8 cellular contexts compared by ENCODE assay signal in genomic region chr2:26577442-26578433, GRCh38.
DNase-seq lines count a peak whose midpoint lies in the region; ATAC-seq, FAIRE-seq and TF ChIP-seq lines count a peak whose summit lies in the region.

No MANE protein-coding gene starts in this region.

- peak; percentile 81 for ATAC-seq in body of pancreas
- ATAC-seq in GM18907 (IDR thresholded peaks at IDR 0.05; ENCODE audit: unreplicated experiment), result no peak

- no peak overlapping the region for H3K4me3 ChIP-seq in body of pancreas

- FAIRE-seq in TTC549 (lab: Jason Lieb, UNC), result peak; percentile 78

- no peaks in the 10 kb centered on the region for H3K27me3 ChIP-seq in body of pancreas

- no peaks in the 10 kb centered on the region for H3K36me3 ChIP-seq in body of pancreas (replicated peaks in 1 of 2; ENCODE audit: insufficient read depth in 1 of 2, low read depth in 2 of 2)

- TF ChIP-seq CTCF in body of pancreas (IDR thresholded peaks at IDR 0.05), result peak; percentile 91 to 99 (median 91)

- H3K27ac ChIP-seq in body of pancreas, result no peak overlapping the region

- DNase-seq in SIG-M5 treated with dmso at 0.1 percent for 504 hours (lab: John Stamatoyannopoulos, UW; ENCODE audit: unreplicated experiment) (peak; percentile 63), SIG-M5 (lab: John Stamatoyannopoulos, UW) (no peak), NCI-H2029 treated with DMSO at 0.1 percent for 48 hours (lab: John Stamatoyannopoulos, UW) (peak; percentile 30), body of pancreas (peak; percentile 65 to 77 (median 71)), inferior parietal cortex (ENCODE audit: extremely low spot score) (peak; percentile 70)
- peak; percentile 31 to 52 for DNase-seq in stimulated activated CD4-positive, alpha-beta T cell treated with anti-CD3 and anti-CD28 coated beads, Interleukin-15, amount 100 ng/mL, for 48 hours (ENCODE audit: low read depth in 2 of 2)

- H3K9me3 ChIP-seq in body of pancreas, result no peaks in the 10 kb centered on the region

- intact Hi-C loops in body of pancreas (cut with DNase I), result no loop called here

- no peak for TF ChIP-seq POLR2A in body of pancreas (IDR thresholded peaks at IDR 0.05)

- H3K4me1 ChIP-seq in body of pancreas, result no peaks in the 10 kb centered on the region

- WGBS in body of pancreas, 2 donors, result 36 to 64% methylated on average over 18 to 27 of the region's 27 CpGs
